16 cellular contexts compared by ENCODE assay signal in genomic region chr15:26670116-26670515, GRCh38.
DNase-seq lines count a peak whose midpoint lies in the region; ATAC-seq and TF ChIP-seq lines count a peak whose summit lies in the region.
"Had no signal": no experiment of that assay in that cellular context is flagged by ENCODE, and none has a peak within 500 bp of the region (broad histone marks: within the 10 kb centered on the region; RNA-seq: fewer than 3 reads in every experiment).

No MANE protein-coding gene starts in this region.

- ATAC-seq in right cardiac atrium (peak; percentile 28 to 33), upper lobe of right lung (peak; percentile 16), GM19452 (IDR thresholded peaks at IDR 0.05; ENCODE audit: unreplicated experiment) (no peak)

- no peak overlapping the region for H3K4me2 ChIP-seq in neuronal stem cell (ENCODE audit: insufficient read depth, low read length, poor library complexity, severe bottlenecking)
- H3K4me2 ChIP-seq: BLaER1 had no signal

- no peaks in the 10 kb centered on the region for H3K79me1 ChIP-seq in neuronal stem cell (ENCODE audit: low read depth, low read length)

- DNase-seq in right cardiac atrium: peak in 1 of 3 donors; percentile 46
- DNase-seq in cardiac septum (ENCODE audit: low spot score): no peak
- DNase-seq in neuronal stem cell (ENCODE audit: low spot score): no peak
- no peak for DNase-seq in upper lobe of right lung
- DNase-seq in adrenal gland: no peak
- DNase-seq in NCI-H2227 treated with DMSO at 0.1 percent for 48 hours (lab: John Stamatoyannopoulos, UW): no peak
- DNase-seq: 8988T; CD4-positive, alpha-beta memory T cell; DMS153; DMS79; GDM1; GOT3 had no signal

- H2BK120ac ChIP-seq in neuronal stem cell (ENCODE audit: low read depth, low read length): no peak overlapping the region

- H2BK12ac ChIP-seq in neuronal stem cell (ENCODE audit: low read length): no peak overlapping the region

- H2AFZ ChIP-seq in neuronal stem cell (ENCODE audit: low read length): no peak overlapping the region

- H4K8ac ChIP-seq in neuronal stem cell (ENCODE audit: low read depth, low read length): no peak overlapping the region

- H3K36me3 ChIP-seq in neuronal stem cell (replicated peaks in 1 of 2; ENCODE audit: control insufficient read depth in 2 of 2, insufficient read depth in 2 of 2, low read length in 2 of 2) (no peaks in the 10 kb centered on the region), upper lobe of right lung (no peaks in the 10 kb centered on the region), adrenal gland (replicated peaks in 1 of 2) (no peaks in the 10 kb centered on the region)
- H3K36me3 ChIP-seq: BLaER1, HAP-1 had no signal

- H4K91ac ChIP-seq in neuronal stem cell (ENCODE audit: low read depth, low read length, poor library complexity): no peak overlapping the region

- H3K9me3 ChIP-seq in right cardiac atrium (ENCODE audit: control insufficient read depth, low read length) (no peaks in the 10 kb centered on the region), neuronal stem cell (replicated peaks in 1 of 2; ENCODE audit: control insufficient read depth in 2 of 2, insufficient read depth in 1 of 2, low read depth in 1 of 2, low read length in 2 of 2) (no peaks in the 10 kb centered on the region), upper lobe of right lung (no peaks in the 10 kb centered on the region), adrenal gland (replicated peaks in 1 of 3) (no peaks in the 10 kb centered on the region)
- H3K9me3 ChIP-seq: HAP-1 had no signal

- no peak overlapping the region for H3K27ac ChIP-seq in right cardiac atrium (ENCODE audit: low read length)
- no peak overlapping the region for H3K27ac ChIP-seq in neuronal stem cell (replicated peaks; ENCODE audit: low read length)
- no peak overlapping the region for H3K27ac ChIP-seq in upper lobe of right lung
- no peak overlapping the region for H3K27ac ChIP-seq in adrenal gland
- H3K27ac ChIP-seq: BLaER1, HL-60 had no signal

- H2BK5ac ChIP-seq in neuronal stem cell (ENCODE audit: low read length): no peak overlapping the region

- H3K4ac ChIP-seq in neuronal stem cell (ENCODE audit: low read length): no peak overlapping the region

- H3K4me1 ChIP-seq in right cardiac atrium (ENCODE audit: control insufficient read depth, insufficient read depth, low read length) (no peaks in the 10 kb centered on the region), neuronal stem cell (ENCODE audit: control insufficient read depth in 2 of 2, insufficient read depth in 1 of 2, low read depth in 1 of 2, low read length in 2 of 2) (peaks cover 0 to 8% of the 10 kb centered on the region in 2 donors), upper lobe of right lung (no peaks in the 10 kb centered on the region), adrenal gland (replicated peaks in 1 of 2) (no peaks in the 10 kb centered on the region)
- H3K4me1 ChIP-seq: BLaER1, HAP-1 had no signal

- H3K9ac ChIP-seq in neuronal stem cell (ENCODE audit: low read depth, low read length, poor library complexity): no peak overlapping the region
- H3K9ac ChIP-seq: BLaER1 had no signal

- no peak for TF ChIP-seq CTCF in upper lobe of right lung (IDR thresholded peaks at IDR 0.05)
- no peak for TF ChIP-seq CTCF in adrenal gland (IDR thresholded peaks at IDR 0.05)

- H3K23ac ChIP-seq in neuronal stem cell (ENCODE audit: low read depth, low read length, poor library complexity): no peak overlapping the region

- no peak overlapping the region for H3K14ac ChIP-seq in neuronal stem cell (ENCODE audit: low read length)

- peak overlapping the region; percentile 13 for H3K18ac ChIP-seq in neuronal stem cell (ENCODE audit: low read length)

- no peak overlapping the region for H3K4me3 ChIP-seq in right cardiac atrium (ENCODE audit: low read length)
- H3K4me3 ChIP-seq in neuronal stem cell (ENCODE audit: low read length in 2 of 2): no peak overlapping the region
- H3K4me3 ChIP-seq in upper lobe of right lung: no peak overlapping the region
- no peak overlapping the region for H3K4me3 ChIP-seq in adrenal gland
- H3K4me3 ChIP-seq: BLaER1, HAP-1 had no signal

- no peak for TF ChIP-seq POLR2A in adrenal gland (IDR thresholded peaks at IDR 0.05)

- intact Hi-C loops in right cardiac atrium (cut with DNase I): no loop called here
- intact Hi-C loops in cardiac septum (cut with DNase I): no loop called here
- intact Hi-C loops in upper lobe of right lung (cut with DNase I): no loop called here
- intact Hi-C loops in adrenal gland (cut with DNase I): no loop called here

- H2BK15ac ChIP-seq in neuronal stem cell (ENCODE audit: low read length): no peak overlapping the region

- H2AK5ac ChIP-seq in neuronal stem cell (ENCODE audit: low read depth, low read length): no peak overlapping the region

- no peaks in the 10 kb centered on the region for H3K27me3 ChIP-seq in right cardiac atrium (ENCODE audit: control insufficient read depth, insufficient read depth)
- no peaks in the 10 kb centered on the region for H3K27me3 ChIP-seq in neuronal stem cell (ENCODE audit: control insufficient read depth in 3 of 3, insufficient read depth in 3 of 3, low read depth in 1 of 3, low read length in 3 of 3)
- no peaks in the 10 kb centered on the region for H3K27me3 ChIP-seq in upper lobe of right lung
- no peaks in the 10 kb centered on the region for H3K27me3 ChIP-seq in adrenal gland
- H3K27me3 ChIP-seq: BLaER1 had no signal

- 64% methylated on average over 32 of the region's 32 CpGs for WGBS in right cardiac atrium
- no CpG with 5 or more reads among the region's 32 CpGs for WGBS in neuronal stem cell (ENCODE audit: extremely low coverage in 2 of 2, insufficient read length in 2 of 2, insufficient replicate concordance in 1 of 2), 2 donors
- WGBS in adrenal gland, 4 donors: 51 to 80% (median 67%) methylated on average over 28 to 32 of the region's 32 CpGs
